9 cellular contexts compared by ENCODE assay signal in the genomic region with DNA sequence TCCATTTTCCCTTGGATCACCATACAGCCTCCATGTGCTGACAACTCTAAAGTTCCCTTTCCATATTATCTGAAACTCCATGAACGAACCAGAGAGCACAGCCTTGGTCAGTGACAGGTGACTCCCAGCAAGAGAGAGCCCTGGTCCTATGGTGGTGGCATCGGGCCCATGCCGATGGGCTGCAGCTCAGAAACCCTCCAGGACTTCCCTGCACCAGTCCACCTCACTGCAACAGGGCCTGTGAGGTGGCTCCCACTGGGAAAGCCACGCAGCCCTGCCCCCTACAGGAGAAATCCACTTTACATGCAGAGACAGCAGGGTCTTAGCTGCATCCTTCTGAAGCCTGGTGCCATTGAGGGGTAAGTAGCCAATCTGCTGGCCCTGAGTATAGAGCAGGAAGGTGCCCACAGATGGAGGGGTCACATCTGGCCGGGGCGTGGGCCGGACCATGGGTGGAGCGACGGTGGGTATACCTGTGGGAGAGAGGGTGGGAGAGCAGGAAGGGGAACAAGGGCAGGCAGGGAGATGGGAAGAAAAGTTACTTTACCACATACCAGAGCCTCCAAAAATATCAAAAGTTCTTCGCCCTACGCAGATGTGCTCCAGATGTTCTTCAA. TPM values are rescaled to one million over a fixed set of nuclear protein-coding genes. Genes with fewer than 3 reads are reported as not detected.
DNase-seq lines count a peak whose midpoint lies in the region; ATAC-seq and TF ChIP-seq lines count a peak whose summit lies in the region.
"Had no signal": no experiment of that assay in that cellular context is flagged by ENCODE, and none has a peak within 500 bp of the region (broad histone marks: within the 10 kb centered on the region; RNA-seq: fewer than 3 reads in every experiment).

No MANE protein-coding gene starts in this region.

- no peaks in the 10 kb centered on the region for H3K79me2 ChIP-seq in OCI-LY3 (ENCODE audit: low read length)

- H3K4me1 ChIP-seq in OCI-LY3 (ENCODE audit: low read length) (no peaks in the 10 kb centered on the region; the same call in 1 of the 2 replicates), subcutaneous abdominal adipose tissue (ENCODE audit: control insufficient read depth in 5 of 5, insufficient read depth in 5 of 5, low read length in 5 of 5) (peaks cover 17 to 76% (median 62%) of the 10 kb centered on the region in 5 donors)

- ATAC-seq in activated naive CD4-positive, alpha-beta T cell treated with anti-CD3 and anti-CD28 coated beads, Interleukin-2, amount 50 U/mL, for 72 hours = peak; percentile 20 to 28

- H3K4me1 Mint-ChIP-seq in glutamatergic neuron (ENCODE audit: low read depth, unreplicated experiment) = peaks cover 38% of the 10 kb centered on the region

- H3K27me3 Mint-ChIP-seq in glutamatergic neuron (ENCODE audit: unreplicated experiment) = peaks cover 8% of the 10 kb centered on the region

- no peak overlapping the region for H3K27ac Mint-ChIP-seq in activated naive CD4-positive, alpha-beta T cell treated with anti-CD3 and anti-CD28 coated beads, Interleukin-2, amount 50 U/mL, for 72 hours
- H3K27ac Mint-ChIP-seq in glutamatergic neuron (ENCODE audit: unreplicated experiment) = peak overlapping the region; percentile 80

- H2AFZ ChIP-seq in OCI-LY3 (ENCODE audit: low read depth, low read length) = no peak overlapping the region

- peak overlapping the region; percentile 46 for H3K4me3 Mint-ChIP-seq in glutamatergic neuron (ENCODE audit: unreplicated experiment)

- peaks cover 24% of the 10 kb centered on the region for H3K36me3 ChIP-seq in OCI-LY3 (replicated peaks; ENCODE audit: low read depth, low read length)
- peaks cover 7 to 50% (median 39%) of the 10 kb centered on the region in 5 donors for H3K36me3 ChIP-seq in subcutaneous abdominal adipose tissue (ENCODE audit: control insufficient read depth in 5 of 5, insufficient read depth in 5 of 5, low read length in 5 of 5)

- no peaks in the 10 kb centered on the region for H3K27me3 ChIP-seq in OCI-LY3 (ENCODE audit: low read depth, low read length)
- H3K27me3 ChIP-seq in subcutaneous abdominal adipose tissue (ENCODE audit: control insufficient read depth in 5 of 5, insufficient read depth in 4 of 5, low read length in 5 of 5) = no peaks in the 10 kb centered on the region

- TF ChIP-seq CTCF in OCI-LY3 (IDR thresholded peaks at IDR 0.05; ENCODE audit: low read depth, low read length) (peak; percentile 41), glutamatergic neuron (IDR thresholded peaks at IDR 0.05; ENCODE audit: partially characterized antibody, unreplicated experiment) (peak; percentile 40)

- no peak overlapping the region for H3K4me2 ChIP-seq in OCI-LY3 (ENCODE audit: low read length)

- peaks cover 10% of the 10 kb centered on the region in 2 donors for H3K36me3 Mint-ChIP-seq in activated naive CD4-positive, alpha-beta T cell treated with anti-CD3 and anti-CD28 coated beads, Interleukin-2, amount 50 U/mL, for 72 hours
- H3K36me3 Mint-ChIP-seq in glutamatergic neuron (ENCODE audit: unreplicated experiment) = peaks cover 5% of the 10 kb centered on the region

- no peak for DNase-seq in activated naive CD4-positive, alpha-beta T cell treated with anti-CD3 and anti-CD28 coated beads, Interleukin-2, amount 50 U/mL, for 72 hours (ENCODE audit: low spot score in 2 of 2)
- DNase-seq in activated naive CD4-positive, alpha-beta T cell (lab: John Stamatoyannopoulos, UW) = no peak
- DNase-seq in glutamatergic neuron = peak; percentile 44
- no peak for DNase-seq in G401 (ENCODE audit: low spot score)
- DNase-seq in NCI-H1694 treated with DMSO at 0.1 percent for 48 hours (lab: John Stamatoyannopoulos, UW) = no peak
- DNase-seq in cerebellar cortex (ENCODE audit: low spot score) = no peak
- DNase-seq: NCI-H2081 treated with DMSO at 0.1 percent for 48 hours had no signal

- H3K4me3 ChIP-seq in OCI-LY3 (ENCODE audit: low read length) (no peak overlapping the region), subcutaneous abdominal adipose tissue (ENCODE audit: low read depth in 1 of 5, low read length in 5 of 5) (no peak overlapping the region)

- H3K9ac ChIP-seq in OCI-LY3 (ENCODE audit: low read length) = no peak overlapping the region
- no peak overlapping the region for H3K9ac ChIP-seq in subcutaneous abdominal adipose tissue (ENCODE audit: low read length in 5 of 5)

- no peak overlapping the region for H3K27ac ChIP-seq in OCI-LY3 (ENCODE audit: low read length)
- peak overlapping the region; percentile 54 for H3K27ac ChIP-seq in subcutaneous abdominal adipose tissue (ENCODE audit: low read depth, low read length)

- H4K20me1 ChIP-seq in OCI-LY3 (ENCODE audit: insufficient read depth, low read length) = no peaks in the 10 kb centered on the region

- in situ Hi-C loops in G401 (cut with HindIII; ENCODE audit: low sequenced_read_pairs) = no loop called here

- H3K9me3 Mint-ChIP-seq in activated naive CD4-positive, alpha-beta T cell treated with anti-CD3 and anti-CD28 coated beads, Interleukin-2, amount 50 U/mL, for 72 hours = no peaks in the 10 kb centered on the region
- peaks cover 10% of the 10 kb centered on the region for H3K9me3 Mint-ChIP-seq in glutamatergic neuron (ENCODE audit: unreplicated experiment)

- H3K9me3 ChIP-seq in OCI-LY3 (ENCODE audit: insufficient read depth, low read length) (no peaks in the 10 kb centered on the region), subcutaneous abdominal adipose tissue (ENCODE audit: control insufficient read depth in 5 of 5, low read length in 5 of 5) (no peaks in the 10 kb centered on the region)

RNA-seq across cellular contexts. Expression of gene RTRAF, which starts 24.7 kb away (rescaled TPM):
- total RNA-seq in activated naive CD4-positive, alpha-beta T cell treated with anti-CD3 and anti-CD28 coated beads, Interleukin-2, amount 50 U/mL, for 72 hours = 100 to 1,000 TPM; 179 to 241 TPM
- 178 TPM for total RNA-seq in glutamatergic neuron (ENCODE audit: unreplicated experiment)
- total RNA-seq in G401 (2014; rRNA removed; shearing (Covaris generic)) = 98.2 and 166 TPM in 2 replicates

RNA-seq across cellular contexts. Expression of gene NID2, which starts 54.8 kb away (rescaled TPM):
- total RNA-seq in activated naive CD4-positive, alpha-beta T cell treated with anti-CD3 and anti-CD28 coated beads, Interleukin-2, amount 50 U/mL, for 72 hours = not detected
- 2.6 TPM for total RNA-seq in glutamatergic neuron (ENCODE audit: unreplicated experiment)
- total RNA-seq in G401 (2014; rRNA removed; shearing (Covaris generic)) = not detected in 2 replicates
